Comparison of ENCODE assay signal across 11 cellular contexts in genomic region chr7:94374721-94375120, GRCh38. TPM values are rescaled to one million over a fixed set of nuclear protein-coding genes. Genes with fewer than 3 reads are reported as not detected.
DNase-seq lines count a peak whose midpoint lies in the region; TF ChIP-seq lines count a peak whose summit lies in the region.
"Had no signal": no experiment of that assay in that cellular context is flagged by ENCODE, and none has a peak within 500 bp of the region (broad histone marks: within the 10 kb centered on the region; RNA-seq: fewer than 3 reads in every experiment).

No MANE protein-coding gene starts in this region.

- no peak overlapping the region for H3K4me3 ChIP-seq in mammary epithelial cell (replicated peaks in 1 of 3; ENCODE audit: insufficient read depth in 1 of 3, low read depth in 2 of 3, low read length in 3 of 3)
- H3K4me3 ChIP-seq in mesenchymal stem cell (ENCODE audit: insufficient read depth in 1 of 2, low read depth in 1 of 2, low read length in 2 of 2) = peak overlapping the region in 1 of 2 experiments; percentile 66
- peak overlapping the region; percentile 30 for H3K4me3 ChIP-seq in suprapubic skin
- no peak overlapping the region for H3K4me3 ChIP-seq in BE2C (ENCODE audit: low read depth, low read length)

- no peaks in the 10 kb centered on the region for H3K9me3 ChIP-seq in mammary epithelial cell (replicated peaks; ENCODE audit: insufficient read depth, low read length)
- no peaks in the 10 kb centered on the region for H3K9me3 ChIP-seq in mesenchymal stem cell (ENCODE audit: control insufficient read depth, low read length)
- H3K9me3 ChIP-seq in suprapubic skin = no peaks in the 10 kb centered on the region
- no peaks in the 10 kb centered on the region for H3K9me3 ChIP-seq in BE2C
- H3K9me3 ChIP-seq: neutrophil had no signal

- H4K91ac ChIP-seq in mesenchymal stem cell (ENCODE audit: low read length) = no peak overlapping the region

- H3K27ac ChIP-seq in mammary epithelial cell (ENCODE audit: insufficient read depth, low read depth, low read length) (no peak overlapping the region), mesenchymal stem cell (ENCODE audit: low read length, poor library complexity, severe bottlenecking) (peak overlapping the region; percentile 95), suprapubic skin (peak overlapping the region; percentile 85)
- H3K27ac ChIP-seq: foreskin keratinocyte, neutrophil had no signal

- H3K9ac ChIP-seq in mammary epithelial cell (ENCODE audit: insufficient read depth, low read length) (no peak overlapping the region), mesenchymal stem cell (ENCODE audit: low read length) (peak overlapping the region; percentile 95)

- H3K4me1 ChIP-seq in mammary epithelial cell (ENCODE audit: insufficient read depth, low read length) (peaks cover 5% of the 10 kb centered on the region), mesenchymal stem cell (ENCODE audit: control insufficient read depth, insufficient read depth, low read depth, low read length) (peaks cover 7% of the 10 kb centered on the region), suprapubic skin (no peaks in the 10 kb centered on the region), BE2C (no peaks in the 10 kb centered on the region)

- intact Hi-C loops in mammary epithelial cell (cut with micrococcal nuclease) = no loop called here

- H2BK12ac ChIP-seq in mesenchymal stem cell (ENCODE audit: low read length in 2 of 2) = peak overlapping the region in 1 of 2 experiments; percentile 18

- peak; percentile 54 for DNase-seq in LHCN-M2 (ENCODE audit: low read depth)
- no peak for DNase-seq in mammary epithelial cell
- peak; percentile 65 for DNase-seq in mesenchymal stem cell
- no peak for DNase-seq in suprapubic skin (ENCODE audit: low spot score in 2 of 2)
- no peak for DNase-seq in BE2C
- no peak for DNase-seq in Ammon's horn (ENCODE audit: low spot score)
- DNase-seq in NCI-H748 (lab: John Stamatoyannopoulos, UW; ENCODE audit: unreplicated experiment) = no peak
- DNase-seq in NCI-H1092 (lab: John Stamatoyannopoulos, UW) = no peak
- DNase-seq: activated naive CD4-positive, alpha-beta T cell treated with anti-CD3 and anti-CD28 coated beads, Interleukin-2, amount 50 U/mL, for 16 hours had no signal

- no peak overlapping the region for H3K14ac ChIP-seq in mesenchymal stem cell (ENCODE audit: low read length in 2 of 2)

- H2BK5ac ChIP-seq in mesenchymal stem cell (ENCODE audit: low read depth, low read length, poor library complexity, severe bottlenecking) = peak overlapping the region; percentile 97

- no peak overlapping the region for H3K4me2 ChIP-seq in mammary epithelial cell (ENCODE audit: insufficient read depth, low read depth, low read length)
- H3K4me2 ChIP-seq in mesenchymal stem cell (ENCODE audit: low read length, poor library complexity, severe bottlenecking) = peak overlapping the region; percentile 46

- H3K4ac ChIP-seq in mesenchymal stem cell (ENCODE audit: low read depth in 1 of 2, low read length in 2 of 2) = peak overlapping the region; percentile 34 to 46

- no TSS peak for BruUV-seq in mammary epithelial cell (replicated peaks; lab: Mats Ljungman, UMichigan)

- no peak for TF ChIP-seq EP300 in suprapubic skin (IDR thresholded peaks at IDR 0.05)

- H3K36me3 ChIP-seq in mammary epithelial cell (ENCODE audit: insufficient read depth, low read length) = no peaks in the 10 kb centered on the region
- no peaks in the 10 kb centered on the region for H3K36me3 ChIP-seq in mesenchymal stem cell (ENCODE audit: control insufficient read depth in 1 of 2, insufficient read depth in 2 of 2, low read depth in 1 of 2, low read length in 2 of 2)
- H3K36me3 ChIP-seq in suprapubic skin = no peaks in the 10 kb centered on the region
- no peaks in the 10 kb centered on the region for H3K36me3 ChIP-seq in BE2C
- H3K36me3 ChIP-seq: neutrophil had no signal

- no peaks in the 10 kb centered on the region for H3K79me2 ChIP-seq in mammary epithelial cell (ENCODE audit: insufficient read depth, low read length)

- dilution Hi-C loops in mammary epithelial cell (cut with HindIII; ENCODE audit: low sequenced_read_pairs) = no loop called here

- no peaks in the 10 kb centered on the region for H4K20me1 ChIP-seq in mammary epithelial cell (ENCODE audit: insufficient read depth, low read length)

- no peaks in the 10 kb centered on the region for H3K79me1 ChIP-seq in mesenchymal stem cell (replicated peaks; ENCODE audit: low read length, poor library complexity, severe bottlenecking)

- H3K27me3 ChIP-seq in mammary epithelial cell (ENCODE audit: insufficient read depth, low read length) (no peaks in the 10 kb centered on the region), mesenchymal stem cell (ENCODE audit: control insufficient read depth in 1 of 2, insufficient read depth in 1 of 2, low read length in 2 of 2) (no peaks in the 10 kb centered on the region), suprapubic skin (no peaks in the 10 kb centered on the region), BE2C (0 out of 2 replicates have a peak, but pooled peaks cover 7% of the 10 kb centered on the region)
- H3K27me3 ChIP-seq: foreskin keratinocyte, neutrophil had no signal

- H2AK5ac ChIP-seq in mesenchymal stem cell (ENCODE audit: low read length, severe bottlenecking) = peak overlapping the region; percentile 74

- H3K23ac ChIP-seq in mesenchymal stem cell (ENCODE audit: low read length in 2 of 2) = no peak overlapping the region

- peak overlapping the region; percentile 77 for H2BK120ac ChIP-seq in mesenchymal stem cell (ENCODE audit: low read depth, low read length)

- H2BK15ac ChIP-seq in mesenchymal stem cell (ENCODE audit: low read depth, poor library complexity, severe bottlenecking) = no peak overlapping the region

- CTCF ChIA-PET in mammary epithelial cell (lab: Charles Lee; ENCODE audit: low non-redundant PET) = no interaction called here

- no peak overlapping the region for H4K8ac ChIP-seq in mesenchymal stem cell (ENCODE audit: low read length)

- TF ChIP-seq CTCF in mammary epithelial cell (conservative IDR thresholded peaks at IDR 0.05 in 1 of 2, IDR thresholded peaks at IDR 0.05 in 1 of 2; ENCODE audit: extremely low read depth in 1 of 2, insufficient read depth in 1 of 2, low read depth in 1 of 2, low read length in 2 of 2) = no peak
- TF ChIP-seq CTCF in suprapubic skin (IDR thresholded peaks at IDR 0.05) = no peak
- no peak for TF ChIP-seq CTCF in BE2C (IDR thresholded peaks at IDR 0.05; ENCODE audit: low read depth, low read length)

- H2AFZ ChIP-seq in mammary epithelial cell (ENCODE audit: low read depth, low read length) (peak overlapping the region; percentile 77), mesenchymal stem cell (ENCODE audit: low read depth, low read length) (no peak overlapping the region)

- in situ Hi-C loops in mammary epithelial cell (cut with MboI; ENCODE audit: low sequenced_read_pairs in 2 of 2) = no loop called here

- TF ChIP-seq POLR2A in suprapubic skin (IDR thresholded peaks at IDR 0.05) = no peak

- WGBS in mammary epithelial cell (ENCODE audit: low coverage, missing lambda C conversion rate) = 88% methylated on average over 3 of the region's 3 CpGs
- 2% methylated on average over 3 of the region's 3 CpGs for WGBS in mesenchymal stem cell
- 34% methylated on average over 3 of the region's 3 CpGs for WGBS in suprapubic skin

- H3K18ac ChIP-seq in mesenchymal stem cell (ENCODE audit: low read depth in 1 of 2, low read length in 2 of 2) = peak overlapping the region; percentile 11 to 80

RNA-seq across cellular contexts. Expression of gene COL1A2, which starts 20.0 kb away (rescaled TPM):
- 808 and 986 TPM in 2 replicates for total RNA-seq in LHCN-M2 (2014; rRNA removed)
- polyA plus RNA-seq in LHCN-M2 (2012) = 1,193 TPM
- 10 to 100 TPM in 1 of 2 donors, under 1 TPM in 1; 0.45 to 13.7 TPM for total RNA-seq in mammary epithelial cell
- 0.60 TPM for polyA plus RNA-seq in mammary epithelial cell
- 0.31 TPM for polyA minus RNA-seq in mammary epithelial cell
- polyA plus RNA-seq in mesenchymal stem cell (2013, experiment 1 of 2) = 1,995 TPM
- 1,960 TPM for polyA plus RNA-seq in mesenchymal stem cell (2013, experiment 2 of 2)
- total RNA-seq in suprapubic skin = 100 to 1,000 TPM in 1 of 4 donors, 10 to 100 TPM in 3; 29.9 to 124 (median 61.3) TPM
- polyA plus RNA-seq in BE2C (2012; ENCODE audit: insufficient read depth, insufficient read length, low read depth) = not detected

Comparison
In these comparisons a context has a peak if more than half of its experiments do, and no peak if none do; other contexts are left out.
1. DNase-seq: peak in LHCN-M2 (single experiment) and mesenchymal stem cell (single experiment); none in mammary epithelial cell (single experiment), suprapubic skin (0 of 2), BE2C (single experiment), Ammon's horn (single experiment), NCI-H748 (single experiment) and NCI-H1092 (single experiment).